Comparison of ENCODE assay signal across 8 cellular contexts in genomic region chr17:48678141-48678971, GRCh38. TPM values are rescaled to one million over a fixed set of nuclear protein-coding genes. Genes with fewer than 3 reads are reported as not detected.
DNase-seq lines count a peak whose midpoint lies in the region; ATAC-seq and TF ChIP-seq lines count a peak whose summit lies in the region.

No MANE protein-coding gene starts in this region.

- TF ChIP-seq CTCF in coronary artery (IDR thresholded peaks at IDR 0.05), result peak; percentile 80
- TF ChIP-seq CTCF in liver (IDR thresholded peaks at IDR 0.05; ENCODE audit: low read depth, low read length, missing input control), result peak; percentile 82

- no peaks in the 10 kb centered on the region for H3K36me3 ChIP-seq in liver (ENCODE audit: control insufficient read depth in 4 of 4, insufficient read depth in 3 of 4, low read depth in 1 of 4, low read length in 3 of 4)

- peaks cover 4% of the 10 kb centered on the region for H3K4me1 Mint-ChIP-seq in activated CD4-positive, alpha-beta T cell treated with anti-CD3 and anti-CD28 coated beads, Interleukin-2, amount 10 ng/mL, durations not matched to agents 7 days and 5 days

- no peak overlapping the region for H3K27ac ChIP-seq in coronary artery
- no peak overlapping the region for H3K27ac ChIP-seq in liver (ENCODE audit: low read depth in 1 of 2, low read length in 2 of 2)

- peaks cover 0 to 8% (median under 1%) of the 10 kb centered on the region in 4 donors for H3K27me3 ChIP-seq in liver (ENCODE audit: control insufficient read depth in 4 of 4, insufficient read depth in 4 of 4, low read length in 3 of 4)

- CTCF ChIA-PET in activated CD4-positive, alpha-beta T cell treated with anti-CD3 and anti-CD28 coated beads, Interleukin-2, amount 10 ng/mL, durations not matched to agents 7 days and 5 days (lab: Charles Lee), result interaction anchor here (0.5 to 3.0 kb wide), 36 partner anchors 8 to 550 kb away, joined by 3 to 15 read pairs (median 4); partner anchors contain the start of gene PRAC1

- ATAC-seq in HG02588 (IDR thresholded peaks at IDR 0.05; ENCODE audit: unreplicated experiment) (peak; percentile 59), GM21529 (IDR thresholded peaks at IDR 0.05; ENCODE audit: unreplicated experiment) (no peak)

- H3K4me3 ChIP-seq in coronary artery (peak overlapping the region; percentile 17), liver (ENCODE audit: low read depth in 1 of 3, low read length in 3 of 3) (no peak overlapping the region)

- H3K27me3 Mint-ChIP-seq in activated CD4-positive, alpha-beta T cell treated with anti-CD3 and anti-CD28 coated beads, Interleukin-2, amount 10 ng/mL, durations not matched to agents 7 days and 5 days, result peaks cover 60% of the 10 kb centered on the region

- DNase-seq in CMK (ENCODE audit: low read depth) (peak; percentile 20), NCI-H345 treated with DMSO at 0.1 percent for 48 hours (lab: John Stamatoyannopoulos, UW; ENCODE audit: unreplicated experiment) (peak; percentile 38), coronary artery (ENCODE audit: low spot score) (no peak)
- DNase-seq in activated CD4-positive, alpha-beta T cell treated with anti-CD3 and anti-CD28 coated beads, Interleukin-2, amount 10 ng/mL, durations not matched to agents 7 days and 5 days, result peak; percentile 67
- DNase-seq in stimulated activated CD4-positive, alpha-beta T cell treated with anti-CD3 and anti-CD28 coated beads, TNF-alpha, amount 100 ng/mL, for 4 hours (ENCODE audit: low read depth in 3 of 3), result peak; percentile 44 to 56 (median 46)

- POLR2A ChIA-PET in activated CD4-positive, alpha-beta T cell treated with anti-CD3 and anti-CD28 coated beads, Interleukin-2, amount 10 ng/mL, durations not matched to agents 7 days and 5 days (lab: Charles Lee), result interaction anchor here (0.6 kb wide), 1 partner anchor 536 kb away, joined by 3 read pairs; no protein-coding TSS in a partner anchor

- H3K36me3 Mint-ChIP-seq in activated CD4-positive, alpha-beta T cell treated with anti-CD3 and anti-CD28 coated beads, Interleukin-2, amount 10 ng/mL, durations not matched to agents 7 days and 5 days (ENCODE audit: low read depth), result no peaks in the 10 kb centered on the region

- H3K9ac ChIP-seq in liver (ENCODE audit: low read depth in 1 of 2, low read length in 2 of 2), result no peak overlapping the region

- no peaks in the 10 kb centered on the region for H3K9me3 Mint-ChIP-seq in activated CD4-positive, alpha-beta T cell treated with anti-CD3 and anti-CD28 coated beads, Interleukin-2, amount 10 ng/mL, durations not matched to agents 7 days and 5 days

- no peaks in the 10 kb centered on the region for H3K9me3 ChIP-seq in liver (ENCODE audit: control insufficient read depth in 4 of 4, low read length in 3 of 4)

- 6% methylated on average over 41 of the region's 41 CpGs for WGBS in liver

- H3K4me1 ChIP-seq in liver (ENCODE audit: control insufficient read depth in 4 of 4, insufficient read depth in 4 of 4, low read length in 3 of 4), result no peaks in the 10 kb centered on the region

- TF ChIP-seq RAD21 in liver (IDR thresholded peaks at IDR 0.05), result peak; percentile 78 to 82

- H3K27ac Mint-ChIP-seq in activated CD4-positive, alpha-beta T cell treated with anti-CD3 and anti-CD28 coated beads, Interleukin-2, amount 10 ng/mL, durations not matched to agents 7 days and 5 days, result no peak overlapping the region

- H3K4me3 Mint-ChIP-seq in activated CD4-positive, alpha-beta T cell treated with anti-CD3 and anti-CD28 coated beads, Interleukin-2, amount 10 ng/mL, durations not matched to agents 7 days and 5 days, result no peak overlapping the region

TF ChIP-seq in liver, 16 proteins besides CTCF, POLR2A, EP300 and RAD21:
- no peak for TF ChIP-seq NR2F2 (IDR thresholded peaks at IDR 0.05)

RNA-seq across cellular contexts. Expression of gene PRAC1, which starts 44.0 kb away (rescaled TPM):
- not detected for total RNA-seq in activated CD4-positive, alpha-beta T cell treated with anti-CD3 and anti-CD28 coated beads, Interleukin-2, amount 10 ng/mL, durations not matched to agents 7 days and 5 days
- total RNA-seq in liver, result not detected
- polyA plus RNA-seq in liver, result not detected

RNA-seq across cellular contexts. Expression of gene PRAC2, which starts 44.6 kb away (rescaled TPM):
- total RNA-seq in activated CD4-positive, alpha-beta T cell treated with anti-CD3 and anti-CD28 coated beads, Interleukin-2, amount 10 ng/mL, durations not matched to agents 7 days and 5 days, result not detected
- total RNA-seq in liver, result not detected
- not detected for polyA plus RNA-seq in liver

RNA-seq across cellular contexts. Expression of gene HOXB13, which starts 50.2 kb away (rescaled TPM):
- total RNA-seq in activated CD4-positive, alpha-beta T cell treated with anti-CD3 and anti-CD28 coated beads, Interleukin-2, amount 10 ng/mL, durations not matched to agents 7 days and 5 days, result not detected
- not detected for total RNA-seq in liver
- not detected for polyA plus RNA-seq in liver

RNA-seq across cellular contexts. Expression of gene HOXB9, which starts 52.2 kb away (rescaled TPM):
- total RNA-seq in activated CD4-positive, alpha-beta T cell treated with anti-CD3 and anti-CD28 coated beads, Interleukin-2, amount 10 ng/mL, durations not matched to agents 7 days and 5 days, result not detected
- not detected for total RNA-seq in liver
- not detected for polyA plus RNA-seq in liver
